Comparison of ENCODE assay signal across 8 cellular contexts in the genomic region with DNA sequence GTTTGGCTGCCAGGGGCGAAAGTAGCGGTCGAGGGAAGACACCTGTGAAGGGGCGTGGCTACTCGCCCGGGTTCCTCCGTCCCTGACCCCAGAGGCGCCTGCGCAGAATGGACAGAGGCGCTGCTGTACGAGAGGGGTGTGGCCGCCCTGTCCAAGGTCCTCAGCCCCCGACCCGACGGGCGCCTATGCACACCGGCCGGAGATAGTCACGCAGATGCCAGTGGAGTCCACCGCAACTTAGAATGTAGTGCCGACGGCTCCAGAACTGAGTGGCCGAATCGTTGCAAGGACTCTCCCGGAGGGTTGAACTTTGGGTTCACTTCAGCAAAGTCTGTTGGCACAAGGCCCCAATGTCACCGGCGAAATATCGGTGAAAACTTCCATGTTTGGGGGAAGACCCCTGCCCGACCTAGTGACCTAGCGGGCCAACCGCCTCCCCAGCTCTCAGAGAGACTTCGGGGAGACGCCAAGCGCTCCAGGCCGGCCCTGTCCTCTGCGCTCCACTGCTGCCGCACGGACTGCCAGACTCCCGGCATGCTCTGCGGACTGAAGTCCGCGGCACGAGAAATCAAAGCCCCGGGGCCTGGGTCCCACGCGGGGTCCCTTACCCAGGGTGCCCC. TPM values are rescaled to one million over a fixed set of nuclear protein-coding genes. Genes with fewer than 3 reads are reported as not detected.
A peak's percentile ranks its signal among the peaks of the same experiment; 100 is the strongest.
DNase-seq lines count a peak whose midpoint lies in the region; ATAC-seq lines count a peak whose summit lies in the region.

No MANE protein-coding gene starts in this region.

- peak overlapping the region; percentile 82 for H3K4me3 Mint-ChIP-seq in activated CD8-positive, alpha-beta T cell treated with anti-CD3 and anti-CD28 coated beads, Interleukin-2, amount 10 ng/mL, durations not matched to agents 7 days and 5 days

- peaks cover 46% of the 10 kb centered on the region for H3K4me1 Mint-ChIP-seq in activated CD8-positive, alpha-beta T cell treated with anti-CD3 and anti-CD28 coated beads, Interleukin-2, amount 10 ng/mL, durations not matched to agents 7 days and 5 days (ENCODE audit: low read depth)

- no peak overlapping the region for H2BK12ac ChIP-seq in mesenchymal stem cell (ENCODE audit: low read length in 2 of 2)

- WGBS in mesenchymal stem cell, result under 1% methylated on average over 46 of the region's 46 CpGs

- H3K36me3 ChIP-seq in mesenchymal stem cell (ENCODE audit: control insufficient read depth in 1 of 2, insufficient read depth in 2 of 2, low read depth in 1 of 2, low read length in 2 of 2), result no peaks in the 10 kb centered on the region

- DNase-seq in ACHN (peak; percentile 84), NCI-H460 (ENCODE audit: extremely low read depth, low read depth) (peak; percentile 82), mesenchymal stem cell (peak; percentile 74)
- peak; percentile 82 for DNase-seq in activated CD8-positive, alpha-beta T cell treated with anti-CD3 and anti-CD28 coated beads, Interleukin-2, amount 10 ng/mL, durations not matched to agents 7 days and 5 days
- peak; percentile 56 for DNase-seq in effector CD4-positive, alpha-beta T cell
- peak; percentile 54 for DNase-seq in stimulated activated CD8-positive, alpha-beta memory T cell treated with anti-CD3 and anti-CD28 coated beads, Interleukin-12 subunit alpha, Interleukin-12 subunit beta, amount 100 ng/mL, for 1 hour (ENCODE audit: low read depth)

- no peak overlapping the region for H2BK120ac ChIP-seq in mesenchymal stem cell (ENCODE audit: low read depth, low read length)

- H3K9ac ChIP-seq in mesenchymal stem cell (ENCODE audit: low read length), result peak overlapping the region; percentile 97

- in situ Hi-C loops in ACHN (cut with HindIII; ENCODE audit: low pct_ligation_motif_present, low pct_unique_long_range_greater_than_20kb, low sequenced_read_pairs), result no loop called here

- H2BK5ac ChIP-seq in mesenchymal stem cell (ENCODE audit: low read depth, low read length, poor library complexity, severe bottlenecking), result no peak overlapping the region

- ATAC-seq in GM19035 (IDR thresholded peaks at IDR 0.05; ENCODE audit: unreplicated experiment) (peak; percentile 65), HG03354 (IDR thresholded peaks at IDR 0.05; ENCODE audit: poor library complexity, severe bottlenecking, unreplicated experiment) (peak; percentile 67)
- peak; percentile 59 for ATAC-seq in activated CD8-positive, alpha-beta T cell treated with anti-CD3 and anti-CD28 coated beads, Interleukin-2, amount 10 ng/mL, durations not matched to agents 7 days and 5 days

- peak overlapping the region; percentile 71 to 91 for H3K4me3 ChIP-seq in mesenchymal stem cell (ENCODE audit: insufficient read depth in 1 of 2, low read depth in 1 of 2, low read length in 2 of 2)

- H2AK5ac ChIP-seq in mesenchymal stem cell (ENCODE audit: low read length, severe bottlenecking), result no peak overlapping the region

- H3K4me1 ChIP-seq in mesenchymal stem cell (ENCODE audit: control insufficient read depth, insufficient read depth, low read depth, low read length), result peaks cover 5% of the 10 kb centered on the region

- no peak overlapping the region for H3K18ac ChIP-seq in mesenchymal stem cell (ENCODE audit: low read depth in 1 of 2, low read length in 2 of 2)

- no peak overlapping the region for H3K4ac ChIP-seq in mesenchymal stem cell (ENCODE audit: low read depth in 1 of 2, low read length in 2 of 2)

- H3K23ac ChIP-seq in mesenchymal stem cell (ENCODE audit: low read length in 2 of 2), result no peak overlapping the region

- H3K9me3 ChIP-seq in mesenchymal stem cell (ENCODE audit: control insufficient read depth, low read length), result no peaks in the 10 kb centered on the region

- no peaks in the 10 kb centered on the region for H3K9me3 Mint-ChIP-seq in activated CD8-positive, alpha-beta T cell treated with anti-CD3 and anti-CD28 coated beads, Interleukin-2, amount 10 ng/mL, durations not matched to agents 7 days and 5 days (ENCODE audit: insufficient read depth)

- H3K4me2 ChIP-seq in mesenchymal stem cell (ENCODE audit: low read length, poor library complexity, severe bottlenecking), result peak overlapping the region; percentile 80

- no peak overlapping the region for H3K14ac ChIP-seq in mesenchymal stem cell (ENCODE audit: low read length in 2 of 2)

- H3K79me1 ChIP-seq in mesenchymal stem cell (replicated peaks; ENCODE audit: low read length, poor library complexity, severe bottlenecking), result no peaks in the 10 kb centered on the region

- no peaks in the 10 kb centered on the region for H3K27me3 Mint-ChIP-seq in activated CD8-positive, alpha-beta T cell treated with anti-CD3 and anti-CD28 coated beads, Interleukin-2, amount 10 ng/mL, durations not matched to agents 7 days and 5 days (ENCODE audit: low read depth)

- peak overlapping the region; percentile 49 for H3K27ac ChIP-seq in mesenchymal stem cell (ENCODE audit: low read length, poor library complexity, severe bottlenecking)

- CTCF ChIA-PET in activated CD8-positive, alpha-beta T cell treated with anti-CD3 and anti-CD28 coated beads, Interleukin-2, amount 10 ng/mL, durations not matched to agents 7 days and 5 days (lab: Charles Lee), result no interaction called here

- H4K8ac ChIP-seq in mesenchymal stem cell (ENCODE audit: low read length), result peak overlapping the region; percentile 88

- POLR2A ChIA-PET in activated CD8-positive, alpha-beta T cell treated with anti-CD3 and anti-CD28 coated beads, Interleukin-2, amount 10 ng/mL, durations not matched to agents 7 days and 5 days (lab: Charles Lee), result no interaction called here

- peak overlapping the region; percentile 99 for H3K27ac Mint-ChIP-seq in activated CD8-positive, alpha-beta T cell treated with anti-CD3 and anti-CD28 coated beads, Interleukin-2, amount 10 ng/mL, durations not matched to agents 7 days and 5 days

- peak overlapping the region; percentile 3 for H2AFZ ChIP-seq in mesenchymal stem cell (ENCODE audit: low read depth, low read length)

- H3K36me3 Mint-ChIP-seq in activated CD8-positive, alpha-beta T cell treated with anti-CD3 and anti-CD28 coated beads, Interleukin-2, amount 10 ng/mL, durations not matched to agents 7 days and 5 days (ENCODE audit: low read depth), result peaks cover 5% of the 10 kb centered on the region

- peaks cover 0 to 13% of the 10 kb centered on the region in 2 experiments for H3K27me3 ChIP-seq in mesenchymal stem cell (ENCODE audit: control insufficient read depth in 1 of 2, insufficient read depth in 1 of 2, low read length in 2 of 2)

- H2BK15ac ChIP-seq in mesenchymal stem cell (ENCODE audit: low read depth, poor library complexity, severe bottlenecking), result peak overlapping the region; percentile 28

- no peak overlapping the region for H4K91ac ChIP-seq in mesenchymal stem cell (ENCODE audit: low read length)

RNA-seq across cellular contexts. Expression of a gene that starts 0.5 kb away (rescaled TPM):
- total RNA-seq in NCI-H460 (2014; rRNA removed; shearing (Covaris generic)), result not detected in 2 replicates
- polyA plus RNA-seq in NCI-H460 (2014; cell fraction: nucleus; rRNA removed), result not detected in 2 replicates
- not detected for total RNA-seq in activated CD8-positive, alpha-beta T cell treated with anti-CD3 and anti-CD28 coated beads, Interleukin-2, amount 10 ng/mL, durations not matched to agents 7 days and 5 days
- not detected for polyA plus RNA-seq in mesenchymal stem cell (2013, experiment 1 of 2)
- not detected for polyA plus RNA-seq in mesenchymal stem cell (2013, experiment 2 of 2)

RNA-seq across cellular contexts. Expression of a gene that starts 1.8 kb away (rescaled TPM):
- not detected in 2 replicates for total RNA-seq in NCI-H460 (2014; rRNA removed; shearing (Covaris generic))
- not detected in 2 replicates for polyA plus RNA-seq in NCI-H460 (2014; cell fraction: nucleus; rRNA removed)
- total RNA-seq in activated CD8-positive, alpha-beta T cell treated with anti-CD3 and anti-CD28 coated beads, Interleukin-2, amount 10 ng/mL, durations not matched to agents 7 days and 5 days, result not detected
- not detected for polyA plus RNA-seq in mesenchymal stem cell (2013, experiment 1 of 2)
- polyA plus RNA-seq in mesenchymal stem cell (2013, experiment 2 of 2), result not detected

Comparison
In these comparisons a context has a peak if more than half of its experiments do, and no peak if none do; other contexts are left out.
1. Peak in every context shown above with its lines: DNase-seq, ATAC-seq, H3K4me3 ChIP-seq and H3K27ac ChIP-seq.